ENCODE assay signal across 22 cellular contexts in genomic region chr12:122140467-122141257, GRCh38. TPM values are rescaled to one million over a fixed set of nuclear protein-coding genes. Genes with fewer than 3 reads are reported as not detected.
DNase-seq lines count a peak whose midpoint lies in the region; ATAC-seq, FAIRE-seq and TF ChIP-seq lines count a peak whose summit lies in the region.
"Had no signal": no experiment of that assay in that cellular context is flagged by ENCODE, and none has a peak within 500 bp of the region (broad histone marks: within the 10 kb centered on the region; RNA-seq: fewer than 3 reads in every experiment).

No MANE protein-coding gene starts in this region.

- no peak overlapping the region for H3K4me3 ChIP-seq in BLaER1
- H3K4me3 ChIP-seq in astrocyte (ENCODE audit: insufficient read depth, low read depth, low read length), result no peak overlapping the region
- H3K4me3 ChIP-seq: HAP-1 had no signal

- H3K9me3 Mint-ChIP-seq in astrocyte (ENCODE audit: unreplicated experiment) (no peaks in the 10 kb centered on the region), endothelial cell (ENCODE audit: unreplicated experiment) (peaks cover 4% of the 10 kb centered on the region), progenitor cell of endocrine pancreas (ENCODE audit: low read depth) (no peaks in the 10 kb centered on the region)
- H3K9me3 Mint-ChIP-seq: CD4-positive, alpha-beta memory T cell had no signal

- no peak overlapping the region for H2AFZ ChIP-seq in astrocyte (ENCODE audit: low read depth, low read length)

- no peaks in the 10 kb centered on the region for H3K79me2 ChIP-seq in astrocyte (ENCODE audit: insufficient read depth, low read length)

- H3K27ac Mint-ChIP-seq in astrocyte (ENCODE audit: unreplicated experiment) (peak overlapping the region; percentile 47), endothelial cell (ENCODE audit: unreplicated experiment) (no peak overlapping the region), progenitor cell of endocrine pancreas (peak overlapping the region; percentile 65)

- FAIRE-seq in astrocyte (lab: Jason Lieb, UNC), result no peak
- FAIRE-seq: D721Med, G401.6, GM12891, GM19239, H1 had no signal

- no peak overlapping the region for H3K4me2 ChIP-seq in BLaER1
- H3K4me2 ChIP-seq in astrocyte (ENCODE audit: low read length), result no peak overlapping the region

- H3K4me3 Mint-ChIP-seq in astrocyte (ENCODE audit: unreplicated experiment) (no peak overlapping the region), endothelial cell (ENCODE audit: unreplicated experiment) (peak overlapping the region; percentile 74), progenitor cell of endocrine pancreas (ENCODE audit: low read depth) (no peak overlapping the region)
- H3K4me3 Mint-ChIP-seq: CD4-positive, alpha-beta memory T cell had no signal

- H3K4me1 Mint-ChIP-seq in astrocyte (ENCODE audit: low read depth, unreplicated experiment) (no peaks in the 10 kb centered on the region), endothelial cell (ENCODE audit: unreplicated experiment) (no peaks in the 10 kb centered on the region), progenitor cell of endocrine pancreas (ENCODE audit: low read depth) (no peaks in the 10 kb centered on the region)
- H3K4me1 Mint-ChIP-seq: CD4-positive, alpha-beta memory T cell had no signal

- ATAC-seq in HG02763 (IDR thresholded peaks at IDR 0.05; ENCODE audit: unreplicated experiment) (no peak), GM19351 (IDR thresholded peaks at IDR 0.05; ENCODE audit: unreplicated experiment) (no peak), HG03457 (IDR thresholded peaks at IDR 0.05; ENCODE audit: unreplicated experiment) (no peak), HG02642 (IDR thresholded peaks at IDR 0.05; ENCODE audit: poor library complexity, unreplicated experiment) (no peak)

- H3K4me1 ChIP-seq in BLaER1, result peaks cover 25% of the 10 kb centered on the region
- no peaks in the 10 kb centered on the region for H3K4me1 ChIP-seq in astrocyte (ENCODE audit: insufficient read depth, low read length)
- H3K4me1 ChIP-seq: HAP-1 had no signal

- H3K36me3 Mint-ChIP-seq in astrocyte (ENCODE audit: low read depth, unreplicated experiment), result peaks cover 32% of the 10 kb centered on the region
- peaks cover 50% of the 10 kb centered on the region for H3K36me3 Mint-ChIP-seq in endothelial cell (ENCODE audit: low read depth, unreplicated experiment)
- peaks cover 15% of the 10 kb centered on the region for H3K36me3 Mint-ChIP-seq in progenitor cell of endocrine pancreas (ENCODE audit: insufficient read depth)

- DNase-seq in astrocyte (ENCODE audit: low read depth) (no peak), endothelial cell (ENCODE audit: low spot score) (no peak), progenitor cell of endocrine pancreas (ENCODE audit: low spot score, unreplicated experiment) (no peak)
- DNase-seq: ACHN; CD4-positive, alpha-beta memory T cell; DMS153; DMS79 treated with DMSO at 0.1 percent for 48 hours; EL had no signal

- H3K27me3 ChIP-seq in BLaER1 (no peaks in the 10 kb centered on the region), astrocyte (ENCODE audit: insufficient read depth, low read length) (no peaks in the 10 kb centered on the region)

- H4K20me1 ChIP-seq in BLaER1, result peaks cover 97% of the 10 kb centered on the region
- H4K20me1 ChIP-seq in astrocyte (ENCODE audit: insufficient read depth, low read length), result no peaks in the 10 kb centered on the region

- H3K36me3 ChIP-seq in BLaER1 (peaks cover 100% of the 10 kb centered on the region), astrocyte (ENCODE audit: insufficient read depth, low read length) (peaks cover 7% of the 10 kb centered on the region)

- H3K27ac ChIP-seq in BLaER1 (no peak overlapping the region), astrocyte (ENCODE audit: low read depth, low read length) (no peak overlapping the region)
- H3K27ac ChIP-seq: C4-2B, HL-60 had no signal

- TF ChIP-seq CTCF in astrocyte (IDR thresholded peaks at IDR 0.05; ENCODE audit: insufficient read depth, low read depth, low read length) (no peak), endothelial cell (IDR thresholded peaks at IDR 0.05; ENCODE audit: unreplicated experiment) (no peak), progenitor cell of endocrine pancreas (IDR thresholded peaks at IDR 0.05; ENCODE audit: unreplicated experiment) (no peak)

- H3K9me3 ChIP-seq in BLaER1, result no peaks in the 10 kb centered on the region
- H3K9me3 ChIP-seq in astrocyte (ENCODE audit: insufficient read depth, low read depth, low read length), result no peaks in the 10 kb centered on the region
- H3K9me3 ChIP-seq: HAP-1 had no signal

- H3K9ac ChIP-seq in BLaER1 (0 out of 2 replicates have a peak overlapping the region, but pooled peaks have one; percentile 16), astrocyte (ENCODE audit: low read length) (no peak overlapping the region)

- H3K27me3 Mint-ChIP-seq in astrocyte (ENCODE audit: low read depth, unreplicated experiment) (no peaks in the 10 kb centered on the region), endothelial cell (ENCODE audit: unreplicated experiment) (peaks cover 8% of the 10 kb centered on the region), progenitor cell of endocrine pancreas (no peaks in the 10 kb centered on the region)
- H3K27me3 Mint-ChIP-seq: CD4-positive, alpha-beta memory T cell had no signal

RNA-seq across cellular contexts. Expression of gene IL31, which starts 33.4 kb away (rescaled TPM):
- total RNA-seq in astrocyte (not detected in 2 replicates), endothelial cell (ENCODE audit: unreplicated experiment) (not detected), progenitor cell of endocrine pancreas (not detected in 2 replicates)
- total RNA-seq: A172; CD4-positive, alpha-beta memory T cell; H1 had no signal

RNA-seq across cellular contexts. Expression of gene LRRC43, which starts 42.3 kb away (rescaled TPM):
- 0.72 and 0.73 TPM in 2 replicates for total RNA-seq in astrocyte
- total RNA-seq in endothelial cell (ENCODE audit: unreplicated experiment), result 0.31 TPM
- total RNA-seq in progenitor cell of endocrine pancreas, result 5.4 and 5.5 TPM in 2 replicates
- total RNA-seq: A172; CD4-positive, alpha-beta memory T cell had no signal
